Comparison of ENCODE assay signal across 23 cellular contexts in the genomic region with DNA sequence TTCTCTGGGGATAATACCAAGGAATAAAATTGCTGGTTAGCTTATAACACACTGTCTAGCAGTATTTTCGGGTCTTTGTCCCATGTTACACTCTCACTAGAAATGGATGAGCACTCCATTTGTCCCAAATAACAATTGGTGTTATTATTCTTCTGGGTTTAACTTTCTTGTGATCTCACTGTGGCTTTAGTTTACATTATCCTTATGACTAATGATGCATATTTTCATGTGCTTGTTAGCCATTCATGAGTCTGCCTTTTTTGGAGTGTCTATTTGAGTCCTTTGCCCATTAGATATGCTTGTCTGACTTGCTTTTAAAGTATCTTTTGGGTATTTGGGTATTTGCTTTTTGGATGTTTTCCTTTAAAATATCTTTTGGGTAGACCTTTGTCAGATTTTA.
A peak's percentile ranks its signal among the peaks of the same experiment; 100 is the strongest.
DNase-seq lines count a peak whose midpoint lies in the region; ATAC-seq and TF ChIP-seq lines count a peak whose summit lies in the region.
"Had no signal": no experiment of that assay in that cellular context is flagged by ENCODE, and none has a peak within 500 bp of the region (broad histone marks: within the 10 kb centered on the region; RNA-seq: fewer than 3 reads in every experiment).

No MANE protein-coding gene starts in this region.

- no peak for TF ChIP-seq CTCF in AG04450 (IDR thresholded peaks at IDR 0.05; ENCODE audit: low read depth, low read length)
- TF ChIP-seq CTCF in HFFc6 (IDR thresholded peaks at IDR 0.05), result no peak
- no peak for TF ChIP-seq CTCF in BE2C (IDR thresholded peaks at IDR 0.05; ENCODE audit: low read depth, low read length)

- H3K9me3 ChIP-seq in AG04450 (ENCODE audit: control insufficient read depth, insufficient read depth, low read length) (0 out of 2 replicates have a peak, but pooled peaks cover 3% of the 10 kb centered on the region), BE2C (no peaks in the 10 kb centered on the region)
- H3K9me3 ChIP-seq: SJSA1 had no signal

- H3K4me1 ChIP-seq in BE2C, result no peaks in the 10 kb centered on the region
- H3K4me1 ChIP-seq: SJSA1 had no signal

- POLR2A ChIA-PET in AG04450 (lab: Yijun Ruan, JAX), result no interaction called here

- peaks cover 23% of the 10 kb centered on the region for H3K4me1 Mint-ChIP-seq in HFFc6 (ENCODE audit: low read depth)
- H3K4me1 Mint-ChIP-seq: CD4-positive, CD25-positive, alpha-beta regulatory T cell had no signal

- H3K27ac ChIP-seq in AG04450 (ENCODE audit: low read depth, low read length), result no peak overlapping the region
- H3K27ac ChIP-seq: GM23248, RWPE1, SJSA1 had no signal

- H3K27me3 ChIP-seq in AG04450 (ENCODE audit: control insufficient read depth, insufficient read depth, low read length), result no peaks in the 10 kb centered on the region
- H3K27me3 ChIP-seq in BE2C, result no peaks in the 10 kb centered on the region
- H3K27me3 ChIP-seq: SJSA1 had no signal

- DNase-seq in AG04450 (ENCODE audit: low read depth, low spot score) (peak; percentile 18), HFFc6 (peak; percentile 50), amniotic stem cell (lab: John Stamatoyannopoulos, UW) (peak; percentile 4), fibroblast of peridontal ligament (ENCODE audit: extremely low read depth) (peak; percentile 57), BE2C (no peak), medulla oblongata (ENCODE audit: extremely low spot score) (no peak)
- no peak for DNase-seq in stimulated activated CD4-positive, alpha-beta T cell treated with anti-CD3 and anti-CD28 coated beads, Interleukin-4, amount 100 ng/mL, for 24 hours
- DNase-seq: AML-193; Calu3; CD4-positive, CD25-positive, alpha-beta regulatory T cell; GF-D8; GM23248; Karpas-422; NCI-H1417 treated with DMSO at 0.1 percent for 48 hours; NCI-H2081 treated with DMSO at 0.1 percent for 48 hours; NCI-H2227 treated with DMSO at 0.1 percent for 48 hours; NCI-H526; NK-92 treated with Interleukin-12 subunit alpha and Interleukin-12 subunit beta, amount 100 ng/mL, for 24 hours; OCI-M1 had no signal

- H3K4me3 ChIP-seq in AG04450 (ENCODE audit: low read depth, low read length), result no peak overlapping the region
- H3K4me3 ChIP-seq in BE2C (ENCODE audit: low read depth, low read length), result no peak overlapping the region
- H3K4me3 ChIP-seq: GM23248, SJSA1 had no signal

- no peak for ATAC-seq in HG03457 (IDR thresholded peaks at IDR 0.05; ENCODE audit: unreplicated experiment)
- ATAC-seq: HepG2 had no signal

- peaks cover 8% of the 10 kb centered on the region for H3K27me3 Mint-ChIP-seq in HFFc6 (ENCODE audit: insufficient read depth)
- H3K27me3 Mint-ChIP-seq: CD4-positive, CD25-positive, alpha-beta regulatory T cell had no signal

- no peak overlapping the region for H3K4me3 Mint-ChIP-seq in HFFc6
- H3K4me3 Mint-ChIP-seq: CD4-positive, CD25-positive, alpha-beta regulatory T cell had no signal

- H3K36me3 Mint-ChIP-seq in HFFc6 (ENCODE audit: low read depth), result no peaks in the 10 kb centered on the region
- H3K36me3 Mint-ChIP-seq: CD4-positive, CD25-positive, alpha-beta regulatory T cell had no signal

- H3K9me3 Mint-ChIP-seq in HFFc6, result no peaks in the 10 kb centered on the region

- CTCF ChIA-PET in AG04450 (lab: Charles Lee), result no interaction called here

- H3K27ac Mint-ChIP-seq in HFFc6, result no peak overlapping the region
- H3K27ac Mint-ChIP-seq: CD4-positive, CD25-positive, alpha-beta regulatory T cell had no signal

- no peaks in the 10 kb centered on the region for H3K36me3 ChIP-seq in BE2C
- H3K36me3 ChIP-seq: SJSA1 had no signal

Comparison
In these comparisons a context has a peak if more than half of its experiments do, and no peak if none do; other contexts are left out.
1. DNase-seq: peak in AG04450 (single experiment), HFFc6 (single experiment), amniotic stem cell (single experiment) and fibroblast of peridontal ligament (single experiment); none in BE2C (single experiment), stimulated activated CD4-positive, alpha-beta T cell treated with anti-CD3 and anti-CD28 coated beads, Interleukin-4, amount 100 ng/mL, for 24 hours (single experiment) and medulla oblongata (single experiment).